ENCODE assay signal across 1 cellular context in the genomic region with DNA sequence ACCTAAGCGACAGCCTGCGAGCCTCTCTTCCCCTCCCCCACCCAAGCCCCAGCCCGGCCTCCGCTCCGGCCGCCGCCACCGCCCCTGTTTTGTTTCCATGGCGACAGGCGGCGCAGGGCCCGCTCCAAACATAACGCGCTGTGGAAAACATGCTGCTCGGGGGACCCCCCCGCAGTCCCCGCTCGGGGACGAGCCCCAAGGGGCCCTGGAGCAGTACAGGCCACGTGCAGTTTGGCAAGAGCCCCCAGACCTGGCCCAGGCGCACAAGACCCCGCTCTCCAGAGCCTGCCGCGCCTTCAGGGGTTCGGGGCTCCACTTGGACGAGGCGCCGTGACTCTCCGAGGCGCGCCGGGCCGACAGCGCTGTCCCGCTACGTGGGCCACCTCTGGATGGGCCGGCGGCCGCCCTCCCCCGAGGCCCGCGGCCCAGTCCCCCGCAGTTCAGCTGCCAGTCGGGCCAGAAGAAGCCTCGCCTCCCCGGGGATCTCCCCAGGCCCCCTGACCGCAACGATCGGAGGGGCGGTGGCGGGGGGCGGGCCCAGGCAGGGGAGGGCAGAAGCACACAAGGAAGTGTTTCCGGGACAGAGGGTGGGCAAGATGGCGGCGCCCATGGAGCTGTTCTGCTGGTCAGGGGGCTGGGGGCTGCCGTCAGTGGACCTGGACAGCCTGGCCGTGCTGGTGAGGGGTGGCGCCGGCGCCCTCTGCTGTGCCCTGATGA.
TF ChIP-seq lines count a peak whose summit lies in the region.

A gene with protein sequence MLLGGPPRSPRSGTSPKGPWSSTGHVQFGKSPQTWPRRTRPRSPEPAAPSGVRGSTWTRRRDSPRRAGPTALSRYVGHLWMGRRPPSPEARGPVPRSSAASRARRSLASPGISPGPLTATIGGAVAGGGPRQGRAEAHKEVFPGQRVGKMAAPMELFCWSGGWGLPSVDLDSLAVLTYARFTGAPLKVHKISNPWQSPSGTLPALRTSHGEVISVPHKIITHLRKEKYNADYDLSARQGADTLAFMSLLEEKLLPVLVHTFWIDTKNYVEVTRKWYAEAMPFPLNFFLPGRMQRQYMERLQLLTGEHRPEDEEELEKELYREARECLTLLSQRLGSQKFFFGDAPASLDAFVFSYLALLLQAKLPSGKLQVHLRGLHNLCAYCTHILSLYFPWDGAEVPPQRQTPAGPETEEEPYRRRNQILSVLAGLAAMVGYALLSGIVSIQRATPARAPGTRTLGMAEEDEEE (plus strand): TSS at position 40 of the 717 bp plus-strand sequence. CDS start 110 bp downstream, at position 150.

TF ChIP-seq in HepG2, 621 proteins besides CTCF, POLR2A, EP300 and RAD21 (continued from another document and continues in another):
- TF ChIP-seq, protein P1, sequence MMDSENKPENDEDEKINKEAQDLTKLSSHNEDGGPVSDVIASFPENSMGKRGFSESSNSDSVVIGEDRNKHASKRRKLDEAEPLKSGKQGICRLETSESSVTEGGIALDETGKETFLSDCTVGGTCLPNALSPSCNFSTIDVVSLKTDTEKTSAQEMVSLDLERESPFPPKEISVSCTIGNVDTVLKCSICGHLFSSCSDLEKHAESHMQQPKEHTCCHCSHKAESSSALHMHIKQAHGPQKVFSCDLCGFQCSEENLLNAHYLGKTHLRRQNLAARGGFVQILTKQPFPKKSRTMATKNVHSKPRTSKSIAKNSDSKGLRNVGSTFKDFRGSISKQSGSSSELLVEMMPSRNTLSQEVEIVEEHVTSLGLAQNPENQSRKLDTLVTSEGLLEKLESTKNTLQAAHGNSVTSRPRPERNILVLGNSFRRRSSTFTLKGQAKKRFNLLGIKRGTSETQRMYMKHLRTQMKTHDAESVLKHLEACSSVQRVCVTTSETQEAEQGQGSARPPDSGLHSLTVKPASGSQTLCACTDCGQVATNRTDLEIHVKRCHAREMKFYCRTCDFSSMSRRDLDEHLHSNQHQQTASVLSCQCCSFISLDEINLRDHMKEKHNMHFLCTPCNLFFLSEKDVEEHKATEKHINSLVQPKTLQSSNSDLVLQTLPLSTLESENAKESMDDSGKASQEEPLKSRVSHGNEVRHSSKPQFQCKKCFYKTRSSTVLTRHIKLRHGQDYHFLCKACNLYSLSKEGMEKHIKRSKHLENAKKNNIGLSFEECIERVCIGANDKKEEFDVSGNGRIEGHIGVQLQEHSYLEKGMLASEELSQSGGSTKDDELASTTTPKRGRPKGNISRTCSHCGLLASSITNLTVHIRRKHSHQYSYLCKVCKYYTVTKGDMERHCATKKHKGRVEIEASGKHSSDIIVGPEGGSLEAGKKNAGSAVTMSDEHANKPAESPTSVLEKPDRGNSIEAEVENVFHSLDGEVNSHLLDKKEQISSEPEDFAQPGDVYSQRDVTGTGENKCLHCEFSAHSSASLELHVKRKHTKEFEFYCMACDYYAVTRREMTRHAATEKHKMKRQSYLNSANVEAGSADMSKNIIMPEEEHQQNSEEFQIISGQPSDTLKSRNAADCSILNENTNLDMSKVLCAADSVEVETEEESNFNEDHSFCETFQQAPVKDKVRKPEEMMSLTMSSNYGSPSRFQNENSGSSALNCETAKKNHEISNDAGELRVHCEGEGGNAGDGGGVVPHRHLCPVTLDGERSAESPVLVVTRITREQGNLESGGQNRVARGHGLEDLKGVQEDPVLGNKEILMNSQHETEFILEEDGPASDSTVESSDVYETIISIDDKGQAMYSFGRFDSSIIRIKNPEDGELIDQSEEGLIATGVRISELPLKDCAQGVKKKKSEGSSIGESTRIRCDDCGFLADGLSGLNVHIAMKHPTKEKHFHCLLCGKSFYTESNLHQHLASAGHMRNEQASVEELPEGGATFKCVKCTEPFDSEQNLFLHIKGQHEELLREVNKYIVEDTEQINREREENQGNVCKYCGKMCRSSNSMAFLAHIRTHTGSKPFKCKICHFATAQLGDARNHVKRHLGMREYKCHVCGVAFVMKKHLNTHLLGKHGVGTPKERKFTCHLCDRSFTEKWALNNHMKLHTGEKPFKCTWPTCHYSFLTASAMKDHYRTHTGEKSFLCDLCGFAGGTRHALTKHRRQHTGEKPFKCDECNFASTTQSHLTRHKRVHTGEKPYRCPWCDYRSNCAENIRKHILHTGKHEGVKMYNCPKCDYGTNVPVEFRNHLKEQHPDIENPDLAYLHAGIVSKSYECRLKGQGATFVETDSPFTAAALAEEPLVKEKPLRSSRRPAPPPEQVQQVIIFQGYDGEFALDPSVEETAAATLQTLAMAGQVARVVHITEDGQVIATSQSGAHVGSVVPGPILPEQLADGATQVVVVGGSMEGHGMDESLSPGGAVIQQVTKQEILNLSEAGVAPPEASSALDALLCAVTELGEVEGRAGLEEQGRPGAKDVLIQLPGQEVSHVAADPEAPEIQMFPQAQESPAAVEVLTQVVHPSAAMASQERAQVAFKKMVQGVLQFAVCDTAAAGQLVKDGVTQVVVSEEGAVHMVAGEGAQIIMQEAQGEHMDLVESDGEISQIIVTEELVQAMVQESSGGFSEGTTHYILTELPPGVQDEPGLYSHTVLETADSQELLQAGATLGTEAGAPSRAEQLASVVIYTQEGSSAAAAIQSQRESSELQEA (CRISPR knock-in tag; IDR thresholded peaks at IDR 0.05; ENCODE audit: not compliant biosample characterization), result peak; percentile 47
- TF ChIP-seq, protein P2, sequence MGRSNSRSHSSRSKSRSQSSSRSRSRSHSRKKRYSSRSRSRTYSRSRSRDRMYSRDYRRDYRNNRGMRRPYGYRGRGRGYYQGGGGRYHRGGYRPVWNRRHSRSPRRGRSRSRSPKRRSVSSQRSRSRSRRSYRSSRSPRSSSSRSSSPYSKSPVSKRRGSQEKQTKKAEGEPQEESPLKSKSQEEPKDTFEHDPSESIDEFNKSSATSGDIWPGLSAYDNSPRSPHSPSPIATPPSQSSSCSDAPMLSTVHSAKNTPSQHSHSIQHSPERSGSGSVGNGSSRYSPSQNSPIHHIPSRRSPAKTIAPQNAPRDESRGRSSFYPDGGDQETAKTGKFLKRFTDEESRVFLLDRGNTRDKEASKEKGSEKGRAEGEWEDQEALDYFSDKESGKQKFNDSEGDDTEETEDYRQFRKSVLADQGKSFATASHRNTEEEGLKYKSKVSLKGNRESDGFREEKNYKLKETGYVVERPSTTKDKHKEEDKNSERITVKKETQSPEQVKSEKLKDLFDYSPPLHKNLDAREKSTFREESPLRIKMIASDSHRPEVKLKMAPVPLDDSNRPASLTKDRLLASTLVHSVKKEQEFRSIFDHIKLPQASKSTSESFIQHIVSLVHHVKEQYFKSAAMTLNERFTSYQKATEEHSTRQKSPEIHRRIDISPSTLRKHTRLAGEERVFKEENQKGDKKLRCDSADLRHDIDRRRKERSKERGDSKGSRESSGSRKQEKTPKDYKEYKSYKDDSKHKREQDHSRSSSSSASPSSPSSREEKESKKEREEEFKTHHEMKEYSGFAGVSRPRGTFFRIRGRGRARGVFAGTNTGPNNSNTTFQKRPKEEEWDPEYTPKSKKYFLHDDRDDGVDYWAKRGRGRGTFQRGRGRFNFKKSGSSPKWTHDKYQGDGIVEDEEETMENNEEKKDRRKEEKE (IDR thresholded peaks at IDR 0.05), result no peak
- TF ChIP-seq, protein P3, sequence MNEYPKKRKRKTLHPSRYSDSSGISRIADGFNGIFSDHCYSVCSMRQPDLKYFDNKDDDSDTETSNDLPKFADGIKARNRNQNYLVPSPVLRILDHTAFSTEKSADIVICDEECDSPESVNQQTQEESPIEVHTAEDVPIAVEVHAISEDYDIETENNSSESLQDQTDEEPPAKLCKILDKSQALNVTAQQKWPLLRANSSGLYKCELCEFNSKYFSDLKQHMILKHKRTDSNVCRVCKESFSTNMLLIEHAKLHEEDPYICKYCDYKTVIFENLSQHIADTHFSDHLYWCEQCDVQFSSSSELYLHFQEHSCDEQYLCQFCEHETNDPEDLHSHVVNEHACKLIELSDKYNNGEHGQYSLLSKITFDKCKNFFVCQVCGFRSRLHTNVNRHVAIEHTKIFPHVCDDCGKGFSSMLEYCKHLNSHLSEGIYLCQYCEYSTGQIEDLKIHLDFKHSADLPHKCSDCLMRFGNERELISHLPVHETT (CRISPR knock-in tag; conservative IDR thresholded peaks at IDR 0.05), result no peak
- TF ChIP-seq TSC22D2 (CRISPR knock-in tag; IDR thresholded peaks at IDR 0.05; ENCODE audit: borderline replicate concordance) (no peak), AKAP8 (CRISPR knock-in tag; IDR thresholded peaks at IDR 0.05) (peak; percentile 63; the same call in 1 of the 2 replicates), ZBTB1 (CRISPR knock-in tag; IDR thresholded peaks at IDR 0.05; ENCODE audit: borderline replicate concordance) (no peak), NFKB2 (CRISPR knock-in tag; IDR thresholded peaks at IDR 0.05; ENCODE audit: borderline replicate concordance) (no peak), TARDBP (CRISPR knock-in tag; IDR thresholded peaks at IDR 0.05) (0 out of 2 replicates have a peak, but pooled peaks have one; percentile 58), ZFX (CRISPR knock-in tag; IDR thresholded peaks at IDR 0.05; ENCODE audit: low read depth) (peak; percentile 85), ZNF772 (CRISPR knock-in tag; IDR thresholded peaks at IDR 0.05) (no peak; the same call in 1 of the 2 replicates)
- TF ChIP-seq, protein P4, sequence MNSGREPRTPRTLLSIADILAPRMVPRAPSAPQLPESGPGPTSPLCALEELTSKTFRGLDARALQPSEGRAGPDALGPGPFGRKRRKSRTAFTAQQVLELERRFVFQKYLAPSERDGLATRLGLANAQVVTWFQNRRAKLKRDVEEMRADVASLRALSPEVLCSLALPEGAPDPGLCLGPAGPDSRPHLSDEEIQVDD (CRISPR knock-in tag; IDR thresholded peaks at IDR 0.05; ENCODE audit: borderline replicate concordance), result peak; percentile 60; the same call in 1 of the 2 replicates
- TF ChIP-seq, protein P5, sequence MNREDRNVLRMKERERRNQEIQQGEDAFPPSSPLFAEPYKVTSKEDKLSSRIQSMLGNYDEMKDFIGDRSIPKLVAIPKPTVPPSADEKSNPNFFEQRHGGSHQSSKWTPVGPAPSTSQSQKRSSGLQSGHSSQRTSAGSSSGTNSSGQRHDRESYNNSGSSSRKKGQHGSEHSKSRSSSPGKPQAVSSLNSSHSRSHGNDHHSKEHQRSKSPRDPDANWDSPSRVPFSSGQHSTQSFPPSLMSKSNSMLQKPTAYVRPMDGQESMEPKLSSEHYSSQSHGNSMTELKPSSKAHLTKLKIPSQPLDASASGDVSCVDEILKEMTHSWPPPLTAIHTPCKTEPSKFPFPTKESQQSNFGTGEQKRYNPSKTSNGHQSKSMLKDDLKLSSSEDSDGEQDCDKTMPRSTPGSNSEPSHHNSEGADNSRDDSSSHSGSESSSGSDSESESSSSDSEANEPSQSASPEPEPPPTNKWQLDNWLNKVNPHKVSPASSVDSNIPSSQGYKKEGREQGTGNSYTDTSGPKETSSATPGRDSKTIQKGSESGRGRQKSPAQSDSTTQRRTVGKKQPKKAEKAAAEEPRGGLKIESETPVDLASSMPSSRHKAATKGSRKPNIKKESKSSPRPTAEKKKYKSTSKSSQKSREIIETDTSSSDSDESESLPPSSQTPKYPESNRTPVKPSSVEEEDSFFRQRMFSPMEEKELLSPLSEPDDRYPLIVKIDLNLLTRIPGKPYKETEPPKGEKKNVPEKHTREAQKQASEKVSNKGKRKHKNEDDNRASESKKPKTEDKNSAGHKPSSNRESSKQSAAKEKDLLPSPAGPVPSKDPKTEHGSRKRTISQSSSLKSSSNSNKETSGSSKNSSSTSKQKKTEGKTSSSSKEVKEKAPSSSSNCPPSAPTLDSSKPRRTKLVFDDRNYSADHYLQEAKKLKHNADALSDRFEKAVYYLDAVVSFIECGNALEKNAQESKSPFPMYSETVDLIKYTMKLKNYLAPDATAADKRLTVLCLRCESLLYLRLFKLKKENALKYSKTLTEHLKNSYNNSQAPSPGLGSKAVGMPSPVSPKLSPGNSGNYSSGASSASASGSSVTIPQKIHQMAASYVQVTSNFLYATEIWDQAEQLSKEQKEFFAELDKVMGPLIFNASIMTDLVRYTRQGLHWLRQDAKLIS (CRISPR knock-in tag; IDR thresholded peaks at IDR 0.05), result no peak
- TF ChIP-seq, protein P6, sequence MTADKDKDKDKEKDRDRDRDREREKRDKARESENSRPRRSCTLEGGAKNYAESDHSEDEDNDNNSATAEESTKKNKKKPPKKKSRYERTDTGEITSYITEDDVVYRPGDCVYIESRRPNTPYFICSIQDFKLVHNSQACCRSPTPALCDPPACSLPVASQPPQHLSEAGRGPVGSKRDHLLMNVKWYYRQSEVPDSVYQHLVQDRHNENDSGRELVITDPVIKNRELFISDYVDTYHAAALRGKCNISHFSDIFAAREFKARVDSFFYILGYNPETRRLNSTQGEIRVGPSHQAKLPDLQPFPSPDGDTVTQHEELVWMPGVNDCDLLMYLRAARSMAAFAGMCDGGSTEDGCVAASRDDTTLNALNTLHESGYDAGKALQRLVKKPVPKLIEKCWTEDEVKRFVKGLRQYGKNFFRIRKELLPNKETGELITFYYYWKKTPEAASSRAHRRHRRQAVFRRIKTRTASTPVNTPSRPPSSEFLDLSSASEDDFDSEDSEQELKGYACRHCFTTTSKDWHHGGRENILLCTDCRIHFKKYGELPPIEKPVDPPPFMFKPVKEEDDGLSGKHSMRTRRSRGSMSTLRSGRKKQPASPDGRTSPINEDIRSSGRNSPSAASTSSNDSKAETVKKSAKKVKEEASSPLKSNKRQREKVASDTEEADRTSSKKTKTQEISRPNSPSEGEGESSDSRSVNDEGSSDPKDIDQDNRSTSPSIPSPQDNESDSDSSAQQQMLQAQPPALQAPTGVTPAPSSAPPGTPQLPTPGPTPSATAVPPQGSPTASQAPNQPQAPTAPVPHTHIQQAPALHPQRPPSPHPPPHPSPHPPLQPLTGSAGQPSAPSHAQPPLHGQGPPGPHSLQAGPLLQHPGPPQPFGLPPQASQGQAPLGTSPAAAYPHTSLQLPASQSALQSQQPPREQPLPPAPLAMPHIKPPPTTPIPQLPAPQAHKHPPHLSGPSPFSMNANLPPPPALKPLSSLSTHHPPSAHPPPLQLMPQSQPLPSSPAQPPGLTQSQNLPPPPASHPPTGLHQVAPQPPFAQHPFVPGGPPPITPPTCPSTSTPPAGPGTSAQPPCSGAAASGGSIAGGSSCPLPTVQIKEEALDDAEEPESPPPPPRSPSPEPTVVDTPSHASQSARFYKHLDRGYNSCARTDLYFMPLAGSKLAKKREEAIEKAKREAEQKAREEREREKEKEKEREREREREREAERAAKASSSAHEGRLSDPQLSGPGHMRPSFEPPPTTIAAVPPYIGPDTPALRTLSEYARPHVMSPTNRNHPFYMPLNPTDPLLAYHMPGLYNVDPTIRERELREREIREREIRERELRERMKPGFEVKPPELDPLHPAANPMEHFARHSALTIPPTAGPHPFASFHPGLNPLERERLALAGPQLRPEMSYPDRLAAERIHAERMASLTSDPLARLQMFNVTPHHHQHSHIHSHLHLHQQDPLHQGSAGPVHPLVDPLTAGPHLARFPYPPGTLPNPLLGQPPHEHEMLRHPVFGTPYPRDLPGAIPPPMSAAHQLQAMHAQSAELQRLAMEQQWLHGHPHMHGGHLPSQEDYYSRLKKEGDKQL (CRISPR knock-in tag; IDR thresholded peaks at IDR 0.05; ENCODE audit: low read depth), result no peak
